Comparison of ENCODE assay signal across 3 cellular contexts in genomic region chr15:52524223-52525136, GRCh38.
A peak's percentile ranks its signal among the peaks of the same experiment; 100 is the strongest.
TF ChIP-seq lines count a peak whose summit lies in the region.

No MANE protein-coding gene starts in this region.

TF ChIP-seq in SK-N-SH, 30 proteins besides CTCF, POLR2A, EP300 and RAD21:
- TF ChIP-seq IRF3 (IDR thresholded peaks at IDR 0.05; ENCODE audit: low read depth, low read length) (no peak), TAF1 (IDR thresholded peaks at IDR 0.05; ENCODE audit: borderline replicate concordance, low read depth, low read length) (no peak), EZH2phosphoT487 (IDR thresholded peaks at IDR 0.05; ENCODE audit: borderline replicate concordance, low read depth) (no peak), POLR2AphosphoS5 (IDR thresholded peaks at IDR 0.05; ENCODE audit: low read depth, low read length) (no peak), MXI1 (IDR thresholded peaks at IDR 0.05; ENCODE audit: low read depth, low read length) (no peak), REST (IDR thresholded peaks at IDR 0.05; ENCODE audit: low read depth, low read length) (peak; percentile 39; the same call in 1 of the 2 replicates)

TF ChIP-seq in SK-N-SH treated with all-trans-retinoic acid at 6 μM for 48 hours, 23 proteins besides CTCF, POLR2A, EP300 and RAD21:
- TF ChIP-seq PATZ1 (CRISPR knock-in tag; IDR thresholded peaks at IDR 0.05; ENCODE audit: borderline replicate concordance), result no peak
- no peak for TF ChIP-seq ZNF8 (CRISPR knock-in tag; IDR thresholded peaks at IDR 0.05)
- TF ChIP-seq TSHZ2 (CRISPR knock-in tag; IDR thresholded peaks at IDR 0.05), result no peak
- TF ChIP-seq RARB (CRISPR knock-in tag; IDR thresholded peaks at IDR 0.05), result no peak
- no peak for TF ChIP-seq CSDC2 (CRISPR knock-in tag; IDR thresholded peaks at IDR 0.05)

TF ChIP-seq in Ishikawa, 13 proteins besides CTCF, POLR2A, EP300 and RAD21:
- TF ChIP-seq USF1 (IDR thresholded peaks at IDR 0.05), result no peak
- no peak for TF ChIP-seq MAX (IDR thresholded peaks at IDR 0.05)
- peak; percentile 14; the same call in 1 of the 2 replicates for TF ChIP-seq REST (IDR thresholded peaks at IDR 0.05; ENCODE audit: low read depth)
